In genomic region chr6:43267619-43268347, GRCh38 we compare ENCODE assay signal across 1 cellular context.
TF ChIP-seq lines count a peak whose summit lies in the region.

No MANE protein-coding gene starts in this region.

TF ChIP-seq in HepG2, 621 proteins besides CTCF, POLR2A, EP300 and RAD21 (continued from another document):
- peak; percentile 95 for TF ChIP-seq HHEX (CRISPR knock-in tag; IDR thresholded peaks at IDR 0.05)
- no peak; the same call in 1 of the 2 replicates for TF ChIP-seq ZBTB14 (CRISPR knock-in tag; IDR thresholded peaks at IDR 0.05)
- TF ChIP-seq KDM1A (CRISPR knock-in tag; IDR thresholded peaks at IDR 0.05): peak; percentile 97
